In the genomic region with DNA sequence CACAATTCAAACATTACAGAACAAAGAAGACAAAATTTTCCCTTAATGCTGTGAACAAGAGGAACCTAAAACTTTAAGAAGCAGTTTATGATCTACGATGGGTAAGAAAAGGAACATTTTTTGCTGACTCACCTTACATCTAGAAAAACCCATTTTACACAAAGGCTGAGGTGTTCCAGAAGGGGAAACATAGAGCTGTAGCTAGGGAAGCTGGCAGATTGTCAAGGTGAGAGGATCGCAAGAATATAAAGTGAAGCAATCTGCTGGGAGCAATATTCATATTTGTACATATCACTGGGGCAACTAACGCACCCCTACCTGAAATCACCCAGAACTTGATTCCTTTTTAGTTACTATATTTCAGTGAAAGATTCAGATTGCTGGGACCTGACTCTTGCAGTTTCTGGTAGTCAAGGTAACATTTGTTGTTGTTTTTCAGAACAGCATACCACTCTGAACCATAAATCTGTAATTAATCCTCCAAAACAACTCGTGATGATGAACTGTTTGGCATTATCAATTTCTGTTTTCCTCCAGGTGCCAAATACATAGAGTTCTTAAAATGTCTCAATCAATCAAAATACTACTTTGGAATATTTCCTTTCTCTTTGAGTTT, we compare ENCODE assay signal across 1 cellular context.
TF ChIP-seq lines count a peak whose summit lies in the region.

No MANE protein-coding gene starts in this region.

TF ChIP-seq in H1, 55 proteins besides CTCF, POLR2A, EP300 and RAD21:
- TF ChIP-seq BCL11A (IDR thresholded peaks at IDR 0.05; ENCODE audit: low read depth in 2 of 2, low read length in 2 of 2): no peak
- peak; percentile 51; the same call in 1 of the 2 replicates for TF ChIP-seq MAFK (IDR thresholded peaks at IDR 0.05; ENCODE audit: low read depth, low read length)
TF ChIP-seq in H1: peak in this region for 1.
